Comparison of ENCODE assay signal across 21 cellular contexts in the genomic region with DNA sequence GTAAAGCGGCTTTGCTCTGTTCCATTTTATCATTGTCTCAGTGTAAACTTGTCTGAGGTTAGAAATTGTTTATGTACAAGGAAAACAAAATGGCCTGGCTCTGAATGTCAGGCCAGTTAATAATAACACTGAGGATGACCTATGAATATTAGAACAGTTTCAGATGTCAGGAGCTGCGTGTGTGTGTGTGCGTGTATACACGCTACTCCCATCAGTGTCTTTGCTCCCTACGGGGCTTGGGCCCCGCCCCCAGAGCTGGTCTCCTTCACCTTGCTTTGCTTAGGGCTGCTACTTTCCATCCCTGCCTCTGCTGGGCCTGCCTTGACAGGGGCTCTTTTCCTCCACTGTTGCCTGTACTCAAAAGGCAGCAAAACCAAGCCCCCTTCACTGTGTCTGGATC.
DNase-seq lines count a peak whose midpoint lies in the region; ATAC-seq and TF ChIP-seq lines count a peak whose summit lies in the region.
"Had no signal": no experiment of that assay in that cellular context is flagged by ENCODE, and none has a peak within 500 bp of the region (broad histone marks: within the 10 kb centered on the region; RNA-seq: fewer than 3 reads in every experiment).

No MANE protein-coding gene starts in this region.

- H3K36me3 ChIP-seq in left ventricle myocardium inferior: no peaks in the 10 kb centered on the region
- H3K36me3 ChIP-seq in PC-3 (ENCODE audit: low read depth, low read length): no peaks in the 10 kb centered on the region
- H3K36me3 ChIP-seq: stomach had no signal

- BruUV-seq in PC-3 (replicated peaks; lab: Mats Ljungman, UMichigan): no TSS peak

- no peak overlapping the region for H3K9ac ChIP-seq in PC-3 (ENCODE audit: low read length)

- H2AFZ ChIP-seq in PC-3 (ENCODE audit: low read length): no peak overlapping the region

- no peak overlapping the region for H3K4me2 ChIP-seq in PC-3 (ENCODE audit: low read length)
- H3K4me2 ChIP-seq: smooth muscle cell had no signal

- ATAC-seq in left cardiac atrium (no peak), WTC11 (peak; percentile 77), GM19324 (IDR thresholded peaks at IDR 0.05; ENCODE audit: low FRiP score, unreplicated experiment) (no peak), PC-3 (no peak), HG03457 (IDR thresholded peaks at IDR 0.05; ENCODE audit: unreplicated experiment) (no peak)

- POLR2A ChIA-PET in WTC11 (lab: Charles Lee) (no interaction called here), PC-3 (lab: Charles Lee; ENCODE audit: unreplicated experiment) (no interaction called here)

- CTCF ChIA-PET in WTC11 (lab: Charles Lee) (no interaction called here), PC-3 (lab: Charles Lee) (no interaction called here)

- DNase-seq in left ventricle myocardium inferior (peak; percentile 13), left cardiac atrium (no peak), WTC11 (ENCODE audit: low spot score) (peak; percentile 13), iPS-NIHi7 (ENCODE audit: extremely low spot score) (peak; percentile 16), SW480 (ENCODE audit: low spot score) (no peak), PC-3 (no peak)
- DNase-seq: activated B cell treated with CpG ODN at 0.5 μM for 24 hours; activated naive CD4-positive, alpha-beta T cell treated with anti-CD3 and anti-CD28 coated beads for 36 hours; activated T-cell treated with anti-CD3 and anti-CD28 coated beads, Interleukin-2, amount 50 U/mL, for 48 hours; amygdala; NCI-H1417 treated with DMSO at 0.1 percent for 48 hours; NCI-H2171; stomach; trophoblast cell had no signal

- H3K27me3 Mint-ChIP-seq in WTC11 (ENCODE audit: low read depth): peaks cover 10% of the 10 kb centered on the region; the same call in 1 of the 2 replicates

- H3F3A ChIP-seq in PC-3 (ENCODE audit: low read length, unreplicated experiment): no peaks in the 10 kb centered on the region

- H3K36me3 Mint-ChIP-seq in WTC11: no peaks in the 10 kb centered on the region
- H3K36me3 Mint-ChIP-seq: CD14-positive monocyte had no signal

- peaks cover 6% of the 10 kb centered on the region for H3K4me1 Mint-ChIP-seq in WTC11
- H3K4me1 Mint-ChIP-seq: activated B cell treated with CpG ODN at 0.5 μM for 24 hours; CD14-positive monocyte; central memory CD8-positive, alpha-beta T cell; nephron had no signal

- TF ChIP-seq CTCF in left ventricle myocardium inferior (IDR thresholded peaks at IDR 0.05; ENCODE audit: borderline replicate concordance) (no peak), WTC11 (IDR thresholded peaks at IDR 0.05) (no peak), PC-3 (conservative IDR thresholded peaks at IDR 0.05; ENCODE audit: low read depth, low read length) (no peak)

- no peak overlapping the region for H3K27ac ChIP-seq in left ventricle myocardium inferior (replicated peaks)
- H3K27ac ChIP-seq in PC-3 (ENCODE audit: low read length): no peak overlapping the region
- H3K27ac ChIP-seq: HL-60 had no signal

- H3K9me2 ChIP-seq in PC-3 (replicated peaks; ENCODE audit: low read length): no peaks in the 10 kb centered on the region

- H3K27me3 ChIP-seq in left ventricle myocardium inferior (ENCODE audit: low read depth) (no peaks in the 10 kb centered on the region), PC-3 (ENCODE audit: low read length) (peaks cover 16% of the 10 kb centered on the region; the same call in 1 of the 2 replicates)
- H3K27me3 ChIP-seq: stomach had no signal

- H3K4me3 Mint-ChIP-seq in WTC11: no peak overlapping the region
- H3K4me3 Mint-ChIP-seq: activated B cell treated with CpG ODN at 0.5 μM for 24 hours; activated naive CD4-positive, alpha-beta T cell treated with anti-CD3 and anti-CD28 coated beads for 36 hours; central memory CD8-positive, alpha-beta T cell; nephron had no signal

- no peak overlapping the region for H3K27ac Mint-ChIP-seq in WTC11
- H3K27ac Mint-ChIP-seq: activated B cell treated with CpG ODN at 0.5 μM for 24 hours; activated naive CD4-positive, alpha-beta T cell treated with anti-CD3 and anti-CD28 coated beads for 36 hours; CD14-positive monocyte; nephron had no signal

- H3K9me3 ChIP-seq in left ventricle myocardium inferior (replicated peaks): no peaks in the 10 kb centered on the region
- no peaks in the 10 kb centered on the region for H3K9me3 ChIP-seq in PC-3 (ENCODE audit: low read length)
- H3K9me3 ChIP-seq: stomach had no signal

- intact Hi-C loops in left ventricle myocardium inferior (cut with micrococcal nuclease): no loop called here
- intact Hi-C loops in left cardiac atrium (cut with DNase I): no loop called here
- intact Hi-C loops in PC-3 (cut with micrococcal nuclease): no loop called here

- no peaks in the 10 kb centered on the region for H4K20me1 ChIP-seq in PC-3 (ENCODE audit: low read length)

- no peaks in the 10 kb centered on the region for H3K9me3 Mint-ChIP-seq in WTC11
- H3K9me3 Mint-ChIP-seq: activated B cell treated with CpG ODN at 0.5 μM for 24 hours; activated naive CD4-positive, alpha-beta T cell treated with anti-CD3 and anti-CD28 coated beads for 36 hours; central memory CD8-positive, alpha-beta T cell; nephron had no signal

- H3K4me3 ChIP-seq in left ventricle myocardium inferior (no peak overlapping the region), PC-3 (ENCODE audit: low read length) (no peak overlapping the region)
- H3K4me3 ChIP-seq: smooth muscle cell, stomach had no signal

- H3K79me2 ChIP-seq in PC-3 (ENCODE audit: low read length): no peaks in the 10 kb centered on the region

- H3K4me1 ChIP-seq in left ventricle myocardium inferior (peaks cover 10% of the 10 kb centered on the region), PC-3 (ENCODE audit: insufficient read depth, low read length) (0 out of 2 replicates have a peak, but pooled peaks cover 3% of the 10 kb centered on the region)
- H3K4me1 ChIP-seq: stomach had no signal

TF ChIP-seq in WTC11, 78 proteins besides CTCF, POLR2A, EP300 and RAD21 (continues in another document):
- TF ChIP-seq TCF7 (CRISPR knock-in tag; IDR thresholded peaks at IDR 0.05; ENCODE audit: low read depth) (no peak), NFYB (CRISPR knock-in tag; conservative IDR thresholded peaks at IDR 0.05; ENCODE audit: low read depth) (no peak), ZNF396 (CRISPR knock-in tag; IDR thresholded peaks at IDR 0.05; ENCODE audit: borderline replicate concordance) (no peak), SOX15 (CRISPR knock-in tag; IDR thresholded peaks at IDR 0.05) (no peak), JAZF1 (CRISPR knock-in tag; IDR thresholded peaks at IDR 0.05) (no peak), HMGXB4 (CRISPR knock-in tag; IDR thresholded peaks at IDR 0.05) (no peak)
- TF ChIP-seq, protein P1, sequence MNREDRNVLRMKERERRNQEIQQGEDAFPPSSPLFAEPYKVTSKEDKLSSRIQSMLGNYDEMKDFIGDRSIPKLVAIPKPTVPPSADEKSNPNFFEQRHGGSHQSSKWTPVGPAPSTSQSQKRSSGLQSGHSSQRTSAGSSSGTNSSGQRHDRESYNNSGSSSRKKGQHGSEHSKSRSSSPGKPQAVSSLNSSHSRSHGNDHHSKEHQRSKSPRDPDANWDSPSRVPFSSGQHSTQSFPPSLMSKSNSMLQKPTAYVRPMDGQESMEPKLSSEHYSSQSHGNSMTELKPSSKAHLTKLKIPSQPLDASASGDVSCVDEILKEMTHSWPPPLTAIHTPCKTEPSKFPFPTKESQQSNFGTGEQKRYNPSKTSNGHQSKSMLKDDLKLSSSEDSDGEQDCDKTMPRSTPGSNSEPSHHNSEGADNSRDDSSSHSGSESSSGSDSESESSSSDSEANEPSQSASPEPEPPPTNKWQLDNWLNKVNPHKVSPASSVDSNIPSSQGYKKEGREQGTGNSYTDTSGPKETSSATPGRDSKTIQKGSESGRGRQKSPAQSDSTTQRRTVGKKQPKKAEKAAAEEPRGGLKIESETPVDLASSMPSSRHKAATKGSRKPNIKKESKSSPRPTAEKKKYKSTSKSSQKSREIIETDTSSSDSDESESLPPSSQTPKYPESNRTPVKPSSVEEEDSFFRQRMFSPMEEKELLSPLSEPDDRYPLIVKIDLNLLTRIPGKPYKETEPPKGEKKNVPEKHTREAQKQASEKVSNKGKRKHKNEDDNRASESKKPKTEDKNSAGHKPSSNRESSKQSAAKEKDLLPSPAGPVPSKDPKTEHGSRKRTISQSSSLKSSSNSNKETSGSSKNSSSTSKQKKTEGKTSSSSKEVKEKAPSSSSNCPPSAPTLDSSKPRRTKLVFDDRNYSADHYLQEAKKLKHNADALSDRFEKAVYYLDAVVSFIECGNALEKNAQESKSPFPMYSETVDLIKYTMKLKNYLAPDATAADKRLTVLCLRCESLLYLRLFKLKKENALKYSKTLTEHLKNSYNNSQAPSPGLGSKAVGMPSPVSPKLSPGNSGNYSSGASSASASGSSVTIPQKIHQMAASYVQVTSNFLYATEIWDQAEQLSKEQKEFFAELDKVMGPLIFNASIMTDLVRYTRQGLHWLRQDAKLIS (CRISPR knock-in tag; IDR thresholded peaks at IDR 0.05; ENCODE audit: borderline replicate concordance): no peak
- TF ChIP-seq, protein P2, sequence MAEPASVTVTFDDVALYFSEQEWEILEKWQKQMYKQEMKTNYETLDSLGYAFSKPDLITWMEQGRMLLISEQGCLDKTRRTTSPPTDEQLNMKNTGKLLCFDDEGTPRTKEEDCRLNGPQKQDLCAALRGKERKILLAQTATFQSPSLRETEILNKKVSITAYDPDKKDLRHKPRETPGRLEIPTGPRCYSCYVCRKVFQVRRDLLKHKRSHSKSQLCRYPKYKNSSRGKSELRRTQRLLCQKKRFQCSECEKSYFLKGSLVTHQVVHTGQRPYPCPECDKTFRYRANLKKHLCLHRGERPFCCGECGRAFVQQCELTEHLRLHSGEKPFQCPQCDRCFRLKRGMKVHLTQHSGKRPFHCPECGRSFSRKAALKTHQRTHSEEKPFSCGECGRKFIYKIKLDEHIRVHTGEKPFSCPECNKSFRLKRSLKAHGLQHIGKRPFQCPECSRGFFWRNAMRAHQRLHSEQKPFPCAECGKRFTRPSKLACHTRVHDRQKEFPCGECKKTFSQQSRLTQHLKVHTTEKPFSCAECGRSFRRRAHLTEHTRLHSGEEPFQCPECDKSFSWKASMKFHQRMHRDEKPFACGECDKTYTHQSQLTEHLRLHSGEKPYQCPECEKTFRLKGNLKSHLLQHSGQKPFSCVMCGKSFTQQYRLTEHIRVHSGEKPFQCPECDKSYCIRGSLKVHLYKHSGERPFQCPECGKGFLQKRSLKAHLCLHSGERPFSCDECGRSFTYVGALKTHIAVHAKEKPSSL (CRISPR knock-in tag; conservative IDR thresholded peaks at IDR 0.05): no peak

Comparison
In these comparisons a context has a peak if more than half of its experiments do, and no peak if none do; other contexts are left out.
1. DNase-seq: peak in left ventricle myocardium inferior (single experiment), WTC11 (single experiment) and iPS-NIHi7 (single experiment); none in left cardiac atrium (single experiment), SW480 (single experiment) and PC-3 (single experiment).